20 cellular contexts compared by ENCODE assay signal in the genomic region with DNA sequence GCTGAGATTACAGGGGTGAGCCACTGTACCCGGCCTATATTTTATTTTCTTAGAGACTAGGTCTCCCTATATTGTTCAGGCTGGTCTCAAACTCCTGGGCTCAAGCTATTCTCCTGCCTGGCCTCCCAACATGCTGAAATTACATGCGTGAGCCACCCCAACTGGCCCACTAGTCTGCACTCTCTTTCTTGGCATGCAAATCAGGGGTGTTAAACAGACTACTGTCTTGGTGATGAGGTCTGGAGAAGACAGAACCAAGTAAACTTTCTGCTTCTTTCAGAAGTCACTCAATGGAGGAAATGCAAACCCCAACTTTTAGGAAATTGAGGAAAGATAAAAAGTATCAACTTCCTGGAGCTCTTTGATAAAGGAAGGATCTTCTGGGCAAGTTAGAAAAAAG. TPM values are rescaled to one million over a fixed set of nuclear protein-coding genes. Genes with fewer than 3 reads are reported as not detected.
DNase-seq lines count a peak whose midpoint lies in the region; ATAC-seq and TF ChIP-seq lines count a peak whose summit lies in the region.
"Had no signal": no experiment of that assay in that cellular context is flagged by ENCODE, and none has a peak within 500 bp of the region (broad histone marks: within the 10 kb centered on the region; RNA-seq: fewer than 3 reads in every experiment).

No MANE protein-coding gene starts in this region.

- no peaks in the 10 kb centered on the region for H3K36me3 ChIP-seq in BLaER1 treated with 17β-estradiol and CSF1 and Interleukin-3, amounts not matched to agents 10 nM and 100 nM
- no peaks in the 10 kb centered on the region for H3K36me3 ChIP-seq in GM23338 (ENCODE audit: insufficient read depth)
- H3K36me3 ChIP-seq: SJSA1 had no signal

- no peak overlapping the region for H3K27ac ChIP-seq in BLaER1 treated with 17β-estradiol and CSF1 and Interleukin-3, amounts not matched to agents 10 nM and 100 nM
- H3K27ac ChIP-seq in GM23338 (ENCODE audit: low read depth) = no peak overlapping the region
- H3K27ac ChIP-seq: GM23248, PC-9, SJSA1 had no signal

- peaks cover 4% of the 10 kb centered on the region; the same call in 1 of the 2 replicates for H3K79me2 ChIP-seq in GM23338 (replicated peaks; ENCODE audit: insufficient read depth)

- peaks cover 0 to 20% (median 14%) of the 10 kb centered on the region in 11 experiments; a peak in 12 of 22 replicates for H4K20me1 ChIP-seq in BLaER1 treated with 17β-estradiol and CSF1 and Interleukin-3, amounts not matched to agents 10 nM and 100 nM
- no peaks in the 10 kb centered on the region for H4K20me1 ChIP-seq in GM23338 (replicated peaks; ENCODE audit: insufficient read depth)

- peaks cover 31 to 79% (median 59%) of the 10 kb centered on the region in 11 experiments for H3K27me3 ChIP-seq in BLaER1 treated with 17β-estradiol and CSF1 and Interleukin-3, amounts not matched to agents 10 nM and 100 nM
- H3K27me3 ChIP-seq in GM23338 (ENCODE audit: insufficient read depth) = peaks cover 16% of the 10 kb centered on the region

- H3K27me3 Mint-ChIP-seq in GM23338 (ENCODE audit: insufficient read depth, low read depth, poor library complexity) = peaks cover 18% of the 10 kb centered on the region
- H3K27me3 Mint-ChIP-seq in brain = peaks cover 13% of the 10 kb centered on the region

- TF ChIP-seq CTCF in GM23338 (conservative IDR thresholded peaks at IDR 0.05; ENCODE audit: low read depth in 2 of 2) (no peak), brain (conservative IDR thresholded peaks at IDR 0.05) (no peak)

- peaks cover 17% of the 10 kb centered on the region for H3F3A ChIP-seq in GM23338 (replicated peaks; ENCODE audit: low read depth)

- H3K36me3 Mint-ChIP-seq in GM23338 (ENCODE audit: low read depth) (no peaks in the 10 kb centered on the region), brain (peaks cover 42% of the 10 kb centered on the region)
- peaks cover 0 to 4% of the 10 kb centered on the region in 2 donors for H3K36me3 Mint-ChIP-seq in activated naive CD4-positive, alpha-beta T cell treated with anti-CD3 and anti-CD28 coated beads, Interleukin-2, amount 50 U/mL, for 72 hours

- no peaks in the 10 kb centered on the region for H3K9me2 ChIP-seq in GM23338 (ENCODE audit: insufficient read depth)

- no peak overlapping the region for H3K27ac Mint-ChIP-seq in GM23338
- peak overlapping the region; percentile 27 to 100 (median 58) for H3K27ac Mint-ChIP-seq in brain
- no peak overlapping the region for H3K27ac Mint-ChIP-seq in activated naive CD4-positive, alpha-beta T cell treated with anti-CD3 and anti-CD28 coated beads, Interleukin-2, amount 50 U/mL, for 72 hours

- no peak overlapping the region for H3K9ac ChIP-seq in BLaER1 treated with 17β-estradiol and CSF1 and Interleukin-3, amounts not matched to agents 10 nM and 100 nM
- H3K9ac ChIP-seq: GM23248 had no signal

- H3K9me3 Mint-ChIP-seq in GM23338 = no peaks in the 10 kb centered on the region
- H3K9me3 Mint-ChIP-seq in brain = peaks cover 0 to 5% (median 0%) of the 10 kb centered on the region in 5 experiments
- H3K9me3 Mint-ChIP-seq in activated naive CD4-positive, alpha-beta T cell treated with anti-CD3 and anti-CD28 coated beads, Interleukin-2, amount 50 U/mL, for 72 hours = no peaks in the 10 kb centered on the region

- H3K4me3 ChIP-seq in BLaER1 treated with 17β-estradiol and CSF1 and Interleukin-3, amounts not matched to agents 10 nM and 100 nM = no peak overlapping the region
- H3K4me3 ChIP-seq in GM23338 = no peak overlapping the region
- H3K4me3 ChIP-seq: GM23248, PC-9, SJSA1 had no signal

- H3K4me2 ChIP-seq in BLaER1 treated with 17β-estradiol and CSF1 and Interleukin-3, amounts not matched to agents 10 nM and 100 nM = peak overlapping the region in 10 of 11 experiments; percentile 4 to 79 (median 40); a peak in 12 of 22 replicates
- H3K4me2 ChIP-seq in GM23338 = peak overlapping the region; percentile 19; the same call in 1 of the 2 replicates
- H3K4me2 ChIP-seq: PC-9 had no signal

- H3K4me1 ChIP-seq in BLaER1 treated with 17β-estradiol and CSF1 and Interleukin-3, amounts not matched to agents 10 nM and 100 nM = peaks cover 19 to 51% (median 30%) of the 10 kb centered on the region in 10 experiments
- peaks cover 39% of the 10 kb centered on the region for H3K4me1 ChIP-seq in GM23338 (ENCODE audit: insufficient read depth)

- H3K4me1 Mint-ChIP-seq in GM23338 = peaks cover 38% of the 10 kb centered on the region
- peaks cover 81% of the 10 kb centered on the region for H3K4me1 Mint-ChIP-seq in brain

- no peaks in the 10 kb centered on the region; a peak in 1 of 22 replicates for H3K9me3 ChIP-seq in BLaER1 treated with 17β-estradiol and CSF1 and Interleukin-3, amounts not matched to agents 10 nM and 100 nM (replicated peaks in 1 of 11)

- no peak overlapping the region for H2AFZ ChIP-seq in GM23338
- H2AFZ ChIP-seq: GM23248, PC-9 had no signal

- intact Hi-C loops in Right ventricle myocardium superior (cut with DNase I) = no loop called here

- peak; percentile 50 for ATAC-seq in GM18502 (IDR thresholded peaks at IDR 0.05; ENCODE audit: poor library complexity, unreplicated experiment)
- ATAC-seq in GM23338 = no peak
- ATAC-seq in activated naive CD4-positive, alpha-beta T cell treated with anti-CD3 and anti-CD28 coated beads, Interleukin-2, amount 50 U/mL, for 72 hours = no peak
- ATAC-seq in Right ventricle myocardium superior (ENCODE audit: poor library complexity) = no peak
- ATAC-seq: HepG2 had no signal

- DNase-seq in GM23338 (ENCODE audit: low spot score) = no peak
- no peak for DNase-seq in cerebellar cortex (ENCODE audit: low spot score)
- no peak for DNase-seq in activated naive CD4-positive, alpha-beta T cell treated with anti-CD3 and anti-CD28 coated beads, Interleukin-2, amount 50 U/mL, for 72 hours (ENCODE audit: low spot score in 2 of 2)
- DNase-seq in dermis blood vessel endothelial cell = no peak
- DNase-seq in Right ventricle myocardium superior = no peak
- DNase-seq: C1 segment of cervical spinal cord, GF-D8, GM23248, KG1, NCI-H146, NCI-H2081 treated with DMSO at 0.1 percent for 48 hours, NCI-H510A, NCI-H774, PC-9, SW 1271 had no signal

- no peak overlapping the region; the same call in 2 of the 3 replicates for H3K4me3 Mint-ChIP-seq in GM23338
- H3K4me3 Mint-ChIP-seq in brain = peak overlapping the region; percentile 36 to 95 (median 61)

TF ChIP-seq in GM23338, 12 proteins besides CTCF, POLR2A, EP300 and RAD21 (continues in another document):
- TF ChIP-seq, protein P1, sequence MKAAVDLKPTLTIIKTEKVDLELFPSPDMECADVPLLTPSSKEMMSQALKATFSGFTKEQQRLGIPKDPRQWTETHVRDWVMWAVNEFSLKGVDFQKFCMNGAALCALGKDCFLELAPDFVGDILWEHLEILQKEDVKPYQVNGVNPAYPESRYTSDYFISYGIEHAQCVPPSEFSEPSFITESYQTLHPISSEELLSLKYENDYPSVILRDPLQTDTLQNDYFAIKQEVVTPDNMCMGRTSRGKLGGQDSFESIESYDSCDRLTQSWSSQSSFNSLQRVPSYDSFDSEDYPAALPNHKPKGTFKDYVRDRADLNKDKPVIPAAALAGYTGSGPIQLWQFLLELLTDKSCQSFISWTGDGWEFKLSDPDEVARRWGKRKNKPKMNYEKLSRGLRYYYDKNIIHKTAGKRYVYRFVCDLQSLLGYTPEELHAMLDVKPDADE (IDR thresholded peaks at IDR 0.05) = no peak
- TF ChIP-seq ZNF114 (CRISPR knock-in tag; IDR thresholded peaks at IDR 0.05) (no peak), EZH2 (IDR thresholded peaks at IDR 0.05; ENCODE audit: low read depth, unreplicated experiment) (no peak)

RNA-seq across cellular contexts. Expression of gene TUBB2B, which starts 8.0 kb away (rescaled TPM):
- total RNA-seq in GM23338 (2014; rRNA removed; shearing (Covaris generic)) = 794 and 802 TPM in 2 replicates
- polyA plus RNA-seq in GM23338 (2016; fragmentation: Nextera tagmentation; extraction: Ambion mirVana) (355 and 376 TPM in 2 replicates), brain (ENCODE audit: insufficient read depth, low read depth, low replicate concordance) (1,989 TPM)
- under 1 TPM in 1 of 2 donors, not detected in 1; 0.43 TPM for total RNA-seq in activated naive CD4-positive, alpha-beta T cell treated with anti-CD3 and anti-CD28 coated beads, Interleukin-2, amount 50 U/mL, for 72 hours
- total RNA-seq in dermis blood vessel endothelial cell (6.7 and 9.7 TPM in 2 replicates), Right ventricle myocardium superior (1.3 TPM)

RNA-seq across cellular contexts. Expression of gene PSMG4, which starts 23.3 kb away (rescaled TPM):
- 30.6 and 37.2 TPM in 2 replicates for total RNA-seq in GM23338 (2014; rRNA removed; shearing (Covaris generic))
- polyA plus RNA-seq in GM23338 (2016; fragmentation: Nextera tagmentation; extraction: Ambion mirVana) (168 and 180 TPM in 2 replicates), brain (ENCODE audit: insufficient read depth, low read depth, low replicate concordance) (20.5 TPM)
- total RNA-seq in activated naive CD4-positive, alpha-beta T cell treated with anti-CD3 and anti-CD28 coated beads, Interleukin-2, amount 50 U/mL, for 72 hours = 10 to 100 TPM; 14.6 to 37.7 TPM
- total RNA-seq in dermis blood vessel endothelial cell (31.8 and 33.5 TPM in 2 replicates), Right ventricle myocardium superior (8.9 TPM)

Comparison
In these comparisons a context has a peak if more than half of its experiments do, and no peak if none do; other contexts are left out.
1. H3K27ac Mint-ChIP-seq: peak in brain (5 of 5); none in GM23338 (single experiment) and activated naive CD4-positive, alpha-beta T cell treated with anti-CD3 and anti-CD28 coated beads, Interleukin-2, amount 50 U/mL, for 72 hours (0 of 2).
2. RNA of gene TUBB2B, which starts 8.0 kb away (total RNA-seq): 794 to 802 TPM in GM23338; 6.7 to 9.7 TPM in dermis blood vessel endothelial cell, 1.3 TPM in Right ventricle myocardium superior (single experiment) and 0.43 TPM in activated naive CD4-positive, alpha-beta T cell treated with anti-CD3 and anti-CD28 coated beads, Interleukin-2, amount 50 U/mL, for 72 hours; every median in the first group is over 10 times any median in the second.